ENCODE assay signal across 1 cellular context in the genomic region with DNA sequence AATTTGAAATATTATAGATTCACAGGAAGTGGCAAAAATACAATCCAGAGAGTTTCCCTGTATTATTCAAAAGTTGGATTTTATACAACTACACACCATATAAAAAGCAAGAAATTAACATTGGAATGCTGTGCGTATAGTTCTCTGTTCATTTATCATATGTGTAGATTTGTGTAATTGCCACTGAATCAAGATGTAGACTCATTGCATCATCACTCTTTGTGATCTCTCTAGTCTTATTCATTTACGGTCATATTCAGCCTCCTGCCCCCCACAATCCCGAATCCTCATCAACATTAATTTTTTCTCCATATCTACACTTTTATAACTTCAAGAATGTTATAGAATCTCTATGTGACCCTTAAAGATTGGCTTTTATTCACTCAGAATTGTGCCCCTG.
TF ChIP-seq lines count a peak whose summit lies in the region.

No MANE protein-coding gene starts in this region.

TF ChIP-seq in GM23338, 12 proteins besides CTCF, POLR2A, EP300 and RAD21 (continued from another document):
- no peak for TF ChIP-seq POLR2AphosphoS5 (IDR thresholded peaks at IDR 0.05; ENCODE audit: low read depth)
TF ChIP-seq in GM23338: peak in this region for 0.
